In genomic region chr18:24271381-24272331, GRCh38 we compare ENCODE assay signal across 8 cellular contexts.
DNase-seq lines count a peak whose midpoint lies in the region; ATAC-seq and TF ChIP-seq lines count a peak whose summit lies in the region.

No MANE protein-coding gene starts in this region.

- peak overlapping the region; percentile 86 for H3K4me3 ChIP-seq in WI38 (ENCODE audit: low read depth, low read length)

- peaks cover 30% of the 10 kb centered on the region for H3K4me1 Mint-ChIP-seq in mesothelial cell of epicardium

- no peaks in the 10 kb centered on the region for H3K27me3 Mint-ChIP-seq in mesothelial cell of epicardium (ENCODE audit: low read depth)

- peaks cover 8% of the 10 kb centered on the region for H3K36me3 Mint-ChIP-seq in mesothelial cell of epicardium

- H3K9me3 Mint-ChIP-seq in mesothelial cell of epicardium = no peaks in the 10 kb centered on the region

- peak overlapping the region; percentile 88 for H3K27ac Mint-ChIP-seq in mesothelial cell of epicardium

- TF ChIP-seq CTCF in WI38 (IDR thresholded peaks at IDR 0.05; ENCODE audit: low read depth, low read length) = no peak
- TF ChIP-seq CTCF in mesothelial cell of epicardium (IDR thresholded peaks at IDR 0.05; ENCODE audit: unreplicated experiment) = no peak

- peak; percentile 49 for DNase-seq in activated CD4-positive, alpha-beta T cell treated with anti-CD3 and anti-CD28 coated beads for 48 hours
- no peak for DNase-seq in activated CD4-positive, alpha-beta T cell treated with anti-CD3 and anti-CD28 coated beads for 1 hour
- DNase-seq in M059J (ENCODE audit: low read depth) (peak; percentile 84), mesothelial cell of epicardium (ENCODE audit: low spot score in 2 of 2, unreplicated experiment in 2 of 2) (peak; percentile 67 to 82), stromal cell of bone marrow (ENCODE audit: low read depth) (peak; percentile 44), NOMO-1 (lab: John Stamatoyannopoulos, UW; ENCODE audit: unreplicated experiment in 2 of 2) (no peak)

- peak; percentile 82 for ATAC-seq in esophagus mucosa

- peak overlapping the region; percentile 91 for H3K4me3 Mint-ChIP-seq in mesothelial cell of epicardium

Comparison
In these comparisons a context has a peak if more than half of its experiments do, and no peak if none do; other contexts are left out.
1. DNase-seq: peak in activated CD4-positive, alpha-beta T cell treated with anti-CD3 and anti-CD28 coated beads for 48 hours (single experiment), M059J (single experiment), mesothelial cell of epicardium (2 of 2) and stromal cell of bone marrow (single experiment); none in activated CD4-positive, alpha-beta T cell treated with anti-CD3 and anti-CD28 coated beads for 1 hour (single experiment) and NOMO-1 (0 of 2).